Comparison of ENCODE assay signal across 1 cellular context in genomic region chr2:98583866-98584618, GRCh38.
TF ChIP-seq lines count a peak whose summit lies in the region.

No MANE protein-coding gene starts in this region.

TF ChIP-seq in HepG2, 621 proteins besides CTCF, POLR2A, EP300 and RAD21 (continued from another document and continues in another):
- peak; percentile 40; the same call in 1 of the 2 replicates for TF ChIP-seq ZNF329 (CRISPR knock-in tag; IDR thresholded peaks at IDR 0.05; ENCODE audit: low read depth)
- peak; percentile 56 for TF ChIP-seq ZGPAT (CRISPR knock-in tag; IDR thresholded peaks at IDR 0.05)
- no peak; the same call in 1 of the 2 replicates for TF ChIP-seq ZNF816 (CRISPR knock-in tag; IDR thresholded peaks at IDR 0.05; ENCODE audit: borderline replicate concordance)
- TF ChIP-seq ZBTB10 (CRISPR knock-in tag; IDR thresholded peaks at IDR 0.05; ENCODE audit: borderline replicate concordance), result no peak
- peak; percentile 7; the same call in 1 of the 2 replicates for TF ChIP-seq ZNF12 (CRISPR knock-in tag; IDR thresholded peaks at IDR 0.05)
- peak; percentile 80; the same call in 1 of the 2 replicates for TF ChIP-seq ZNF670 (CRISPR knock-in tag; IDR thresholded peaks at IDR 0.05; ENCODE audit: borderline replicate concordance)
- no peak for TF ChIP-seq TAF15 (IDR thresholded peaks at IDR 0.05; ENCODE audit: low read depth, low read length, poor library complexity, severe bottlenecking)
- no peak for TF ChIP-seq ZNF749 (CRISPR knock-in tag; IDR thresholded peaks at IDR 0.05; ENCODE audit: borderline replicate concordance)
- TF ChIP-seq REXO4 (CRISPR knock-in tag; IDR thresholded peaks at IDR 0.05; ENCODE audit: borderline replicate concordance), result no peak
- peak; percentile 52; the same call in 1 of the 2 replicates for TF ChIP-seq THAP7 (CRISPR knock-in tag; IDR thresholded peaks at IDR 0.05)
- no peak for TF ChIP-seq ZNF740 (CRISPR knock-in tag; IDR thresholded peaks at IDR 0.05)
- TF ChIP-seq ZNF142 (CRISPR knock-in tag; IDR thresholded peaks at IDR 0.05), result no peak; the same call in 1 of the 2 replicates
- peak; percentile 32; the same call in 1 of the 2 replicates for TF ChIP-seq CHD4 (IDR thresholded peaks at IDR 0.05; ENCODE audit: borderline replicate concordance, low read length)
- peak; percentile 70; the same call in 1 of the 2 replicates for TF ChIP-seq ZSCAN25 (CRISPR knock-in tag; IDR thresholded peaks at IDR 0.05)
- TF ChIP-seq BCL6 (CRISPR knock-in tag; IDR thresholded peaks at IDR 0.05), result peak; percentile 68
- TF ChIP-seq ZNF83 (CRISPR knock-in tag; IDR thresholded peaks at IDR 0.05; ENCODE audit: borderline replicate concordance), result peak; percentile 31; the same call in 1 of the 2 replicates
- TF ChIP-seq LCORL (IDR thresholded peaks at IDR 0.05), result no peak
- TF ChIP-seq LCORL (CRISPR knock-in tag; IDR thresholded peaks at IDR 0.05), result peak; percentile 24; the same call in 1 of the 2 replicates
- TF ChIP-seq FLYWCH1 (CRISPR knock-in tag; IDR thresholded peaks at IDR 0.05), result no peak
- TF ChIP-seq ZNF782 (CRISPR knock-in tag; IDR thresholded peaks at IDR 0.05; ENCODE audit: borderline replicate concordance), result 0 out of 2 replicates have a peak, but pooled peaks have one; percentile 56
- no peak for TF ChIP-seq SCMH1 (CRISPR knock-in tag; IDR thresholded peaks at IDR 0.05; ENCODE audit: borderline replicate concordance)
- TF ChIP-seq TCF7L2 (IDR thresholded peaks at IDR 0.05; ENCODE audit: low read depth, low read length), result no peak
- TF ChIP-seq ELF1 (CRISPR knock-in tag; IDR thresholded peaks at IDR 0.05), result peak; percentile 84
- no peak for TF ChIP-seq PAF1 (CRISPR knock-in tag; IDR thresholded peaks at IDR 0.05)
- TF ChIP-seq MXI1 (IDR thresholded peaks at IDR 0.05; ENCODE audit: borderline replicate concordance, low read depth, low read length), result peak; percentile 95
- TF ChIP-seq ZNF644 (CRISPR knock-in tag; IDR thresholded peaks at IDR 0.05; ENCODE audit: low read depth), result peak; percentile 97
- TF ChIP-seq ZNF773 (CRISPR knock-in tag; IDR thresholded peaks at IDR 0.05; ENCODE audit: borderline replicate concordance), result no peak
- 0 out of 2 replicates have a peak, but pooled peaks have one; percentile 17 for TF ChIP-seq ZNF44 (CRISPR knock-in tag; IDR thresholded peaks at IDR 0.05)
- peak; percentile 74; the same call in 1 of the 2 replicates for TF ChIP-seq IRF9 (CRISPR knock-in tag; IDR thresholded peaks at IDR 0.05; ENCODE audit: borderline replicate concordance)
- no peak for TF ChIP-seq ZNF597 (CRISPR knock-in tag; IDR thresholded peaks at IDR 0.05)
- peak; percentile 87; the same call in 1 of the 2 replicates for TF ChIP-seq YEATS4 (CRISPR knock-in tag; IDR thresholded peaks at IDR 0.05; ENCODE audit: borderline replicate concordance)
- peak; percentile 93 for TF ChIP-seq ZNF598 (CRISPR knock-in tag; IDR thresholded peaks at IDR 0.05; ENCODE audit: borderline replicate concordance)
- TF ChIP-seq ZNF713 (CRISPR knock-in tag; IDR thresholded peaks at IDR 0.05), result no peak
- 0 out of 2 replicates have a peak, but pooled peaks have one; percentile 36 for TF ChIP-seq ZMYM2 (CRISPR knock-in tag; IDR thresholded peaks at IDR 0.05)
- 0 out of 2 replicates have a peak, but pooled peaks have one; percentile 31 for TF ChIP-seq FOXM1 (CRISPR knock-in tag; IDR thresholded peaks at IDR 0.05)
- TF ChIP-seq MIER3 (CRISPR knock-in tag; IDR thresholded peaks at IDR 0.05; ENCODE audit: borderline replicate concordance), result peak; percentile 78; the same call in 1 of the 2 replicates
- TF ChIP-seq MTA1 (CRISPR knock-in tag; IDR thresholded peaks at IDR 0.05; ENCODE audit: borderline replicate concordance), result peak; percentile 53; the same call in 1 of the 2 replicates
- no peak for TF ChIP-seq ZNF558 (CRISPR knock-in tag; IDR thresholded peaks at IDR 0.05; ENCODE audit: borderline replicate concordance)
- TF ChIP-seq ZNF772 (CRISPR knock-in tag; IDR thresholded peaks at IDR 0.05), result peak; percentile 82
- peak; percentile 69 for TF ChIP-seq AHDC1 (CRISPR knock-in tag; IDR thresholded peaks at IDR 0.05; ENCODE audit: borderline replicate concordance)
- peak; percentile 83 for TF ChIP-seq PITX1 (CRISPR knock-in tag; IDR thresholded peaks at IDR 0.05)
